In the genomic region with DNA sequence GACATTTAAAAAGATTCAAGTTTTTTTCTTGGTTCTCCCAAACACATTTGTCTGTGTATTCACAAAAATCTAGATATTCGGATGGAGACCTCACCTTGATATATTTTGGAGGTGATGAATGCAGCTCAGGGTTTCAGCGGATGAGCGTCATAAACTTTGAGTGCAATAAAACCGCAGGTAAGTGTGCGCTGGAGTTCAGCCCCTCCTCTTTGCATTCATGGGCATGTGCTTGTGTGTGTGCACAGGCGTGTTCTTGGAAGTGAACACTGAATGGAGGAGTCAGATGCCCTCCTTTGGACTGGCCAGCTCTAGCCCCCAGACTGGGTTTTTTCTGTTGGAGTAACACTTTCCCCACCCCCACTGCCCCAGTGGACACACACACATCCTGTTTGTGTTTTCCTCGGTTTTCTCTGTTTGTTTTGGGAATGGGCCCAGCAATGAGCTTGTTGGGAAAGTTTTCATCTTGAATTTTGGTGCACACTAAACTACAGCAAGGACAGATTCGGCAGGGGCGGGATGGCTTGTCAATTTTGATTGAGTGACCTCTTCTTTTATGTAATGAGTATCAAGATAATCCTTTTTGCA, we compare ENCODE assay signal across 1 cellular context.
TF ChIP-seq lines count a peak whose summit lies in the region.

No MANE protein-coding gene starts in this region.

TF ChIP-seq in K562, 482 proteins besides CTCF, POLR2A, EP300 and RAD21:
- TF ChIP-seq ZFPM2 (CRISPR knock-in tag; IDR thresholded peaks at IDR 0.05) (no peak), MTA2 (IDR thresholded peaks at IDR 0.05; ENCODE audit: low read depth) (no peak), ZNF239 (CRISPR knock-in tag; IDR thresholded peaks at IDR 0.05) (no peak), NELFE (IDR thresholded peaks at IDR 0.05; ENCODE audit: insufficient read depth, insufficient read length) (no peak)
- TF ChIP-seq, protein P1, sequence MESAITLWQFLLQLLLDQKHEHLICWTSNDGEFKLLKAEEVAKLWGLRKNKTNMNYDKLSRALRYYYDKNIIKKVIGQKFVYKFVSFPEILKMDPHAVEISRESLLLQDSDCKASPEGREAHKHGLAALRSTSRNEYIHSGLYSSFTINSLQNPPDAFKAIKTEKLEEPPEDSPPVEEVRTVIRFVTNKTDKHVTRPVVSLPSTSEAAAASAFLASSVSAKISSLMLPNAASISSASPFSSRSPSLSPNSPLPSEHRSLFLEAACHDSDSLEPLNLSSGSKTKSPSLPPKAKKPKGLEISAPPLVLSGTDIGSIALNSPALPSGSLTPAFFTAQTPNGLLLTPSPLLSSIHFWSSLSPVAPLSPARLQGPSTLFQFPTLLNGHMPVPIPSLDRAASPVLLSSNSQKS (CRISPR knock-in tag; IDR thresholded peaks at IDR 0.05) = no peak
